2 cellular contexts compared by ENCODE assay signal in the genomic region with DNA sequence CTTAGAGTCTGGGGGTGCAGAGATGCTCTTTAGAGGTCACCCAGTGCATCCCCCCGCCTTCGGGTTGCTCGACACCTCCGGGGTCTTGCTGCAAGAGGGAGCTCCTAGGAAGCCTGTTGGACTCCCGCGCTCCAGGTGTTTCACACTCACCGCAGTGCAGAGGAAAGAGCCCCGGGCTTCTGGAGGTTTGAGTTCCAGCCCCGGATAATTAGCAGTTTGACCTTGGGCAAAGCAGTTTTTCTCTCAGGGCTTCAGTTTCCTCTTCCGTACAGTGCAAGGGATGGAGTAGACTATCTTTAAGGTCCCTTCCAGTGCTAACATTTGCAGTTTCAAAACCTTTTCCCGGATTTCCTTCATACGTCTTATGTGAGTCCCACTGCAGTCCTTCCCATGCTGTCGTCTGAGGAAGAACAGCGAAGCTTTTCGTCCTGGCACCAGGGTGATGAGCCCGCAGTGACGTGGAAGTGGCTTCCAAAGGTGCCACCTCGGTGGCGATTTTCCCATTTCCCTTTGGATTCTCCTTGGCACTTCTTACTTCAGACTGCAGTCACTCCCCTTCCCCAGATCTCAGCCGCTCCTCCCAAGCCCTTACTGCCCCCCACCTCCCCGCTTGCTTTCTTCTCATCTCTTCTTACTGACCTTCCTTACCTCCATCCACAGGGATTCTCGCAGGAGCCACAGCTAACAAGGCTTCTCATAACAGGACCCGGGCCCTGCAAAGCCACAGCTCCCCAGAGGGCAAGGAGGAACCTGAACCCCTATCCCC.
TF ChIP-seq lines count a peak whose summit lies in the region.

No MANE protein-coding gene starts in this region.

TF ChIP-seq in SK-N-SH, 30 proteins besides CTCF, POLR2A, EP300 and RAD21 (continued from another document):
- TF ChIP-seq, protein P1, sequence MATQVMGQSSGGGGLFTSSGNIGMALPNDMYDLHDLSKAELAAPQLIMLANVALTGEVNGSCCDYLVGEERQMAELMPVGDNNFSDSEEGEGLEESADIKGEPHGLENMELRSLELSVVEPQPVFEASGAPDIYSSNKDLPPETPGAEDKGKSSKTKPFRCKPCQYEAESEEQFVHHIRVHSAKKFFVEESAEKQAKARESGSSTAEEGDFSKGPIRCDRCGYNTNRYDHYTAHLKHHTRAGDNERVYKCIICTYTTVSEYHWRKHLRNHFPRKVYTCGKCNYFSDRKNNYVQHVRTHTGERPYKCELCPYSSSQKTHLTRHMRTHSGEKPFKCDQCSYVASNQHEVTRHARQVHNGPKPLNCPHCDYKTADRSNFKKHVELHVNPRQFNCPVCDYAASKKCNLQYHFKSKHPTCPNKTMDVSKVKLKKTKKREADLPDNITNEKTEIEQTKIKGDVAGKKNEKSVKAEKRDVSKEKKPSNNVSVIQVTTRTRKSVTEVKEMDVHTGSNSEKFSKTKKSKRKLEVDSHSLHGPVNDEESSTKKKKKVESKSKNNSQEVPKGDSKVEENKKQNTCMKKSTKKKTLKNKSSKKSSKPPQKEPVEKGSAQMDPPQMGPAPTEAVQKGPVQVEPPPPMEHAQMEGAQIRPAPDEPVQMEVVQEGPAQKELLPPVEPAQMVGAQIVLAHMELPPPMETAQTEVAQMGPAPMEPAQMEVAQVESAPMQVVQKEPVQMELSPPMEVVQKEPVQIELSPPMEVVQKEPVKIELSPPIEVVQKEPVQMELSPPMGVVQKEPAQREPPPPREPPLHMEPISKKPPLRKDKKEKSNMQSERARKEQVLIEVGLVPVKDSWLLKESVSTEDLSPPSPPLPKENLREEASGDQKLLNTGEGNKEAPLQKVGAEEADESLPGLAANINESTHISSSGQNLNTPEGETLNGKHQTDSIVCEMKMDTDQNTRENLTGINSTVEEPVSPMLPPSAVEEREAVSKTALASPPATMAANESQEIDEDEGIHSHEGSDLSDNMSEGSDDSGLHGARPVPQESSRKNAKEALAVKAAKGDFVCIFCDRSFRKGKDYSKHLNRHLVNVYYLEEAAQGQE (IDR thresholded peaks at IDR 0.05; ENCODE audit: low read depth, low read length): no peak
- TF ChIP-seq RFX5 (IDR thresholded peaks at IDR 0.05; ENCODE audit: low read length): no peak
- no peak for TF ChIP-seq ELF1 (IDR thresholded peaks at IDR 0.05)
- TF ChIP-seq, protein P2, sequence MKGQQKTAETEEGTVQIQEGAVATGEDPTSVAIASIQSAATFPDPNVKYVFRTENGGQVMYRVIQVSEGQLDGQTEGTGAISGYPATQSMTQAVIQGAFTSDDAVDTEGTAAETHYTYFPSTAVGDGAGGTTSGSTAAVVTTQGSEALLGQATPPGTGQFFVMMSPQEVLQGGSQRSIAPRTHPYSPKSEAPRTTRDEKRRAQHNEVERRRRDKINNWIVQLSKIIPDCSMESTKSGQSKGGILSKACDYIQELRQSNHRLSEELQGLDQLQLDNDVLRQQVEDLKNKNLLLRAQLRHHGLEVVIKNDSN (IDR thresholded peaks at IDR 0.05; ENCODE audit: borderline replicate concordance, low read depth): no peak
- TF ChIP-seq FOXM1 (IDR thresholded peaks at IDR 0.05; ENCODE audit: low read depth): no peak
- TF ChIP-seq MXI1 (IDR thresholded peaks at IDR 0.05; ENCODE audit: low read depth, low read length): no peak
- no peak for TF ChIP-seq TAF1 (IDR thresholded peaks at IDR 0.05; ENCODE audit: borderline replicate concordance, low read depth, low read length)
- no peak for TF ChIP-seq RCOR1 (IDR thresholded peaks at IDR 0.05; ENCODE audit: low read length)
- TF ChIP-seq, protein P3, sequence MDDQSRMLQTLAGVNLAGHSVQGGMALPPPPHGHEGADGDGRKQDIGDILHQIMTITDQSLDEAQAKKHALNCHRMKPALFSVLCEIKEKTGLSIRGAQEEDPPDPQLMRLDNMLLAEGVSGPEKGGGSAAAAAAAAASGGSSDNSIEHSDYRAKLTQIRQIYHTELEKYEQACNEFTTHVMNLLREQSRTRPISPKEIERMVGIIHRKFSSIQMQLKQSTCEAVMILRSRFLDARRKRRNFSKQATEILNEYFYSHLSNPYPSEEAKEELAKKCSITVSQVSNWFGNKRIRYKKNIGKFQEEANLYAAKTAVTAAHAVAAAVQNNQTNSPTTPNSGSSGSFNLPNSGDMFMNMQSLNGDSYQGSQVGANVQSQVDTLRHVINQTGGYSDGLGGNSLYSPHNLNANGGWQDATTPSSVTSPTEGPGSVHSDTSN (IDR thresholded peaks at IDR 0.05): no peak
- TF ChIP-seq FOXJ3 (CRISPR knock-in tag; IDR thresholded peaks at IDR 0.05): no peak
- TF ChIP-seq, protein P4, sequence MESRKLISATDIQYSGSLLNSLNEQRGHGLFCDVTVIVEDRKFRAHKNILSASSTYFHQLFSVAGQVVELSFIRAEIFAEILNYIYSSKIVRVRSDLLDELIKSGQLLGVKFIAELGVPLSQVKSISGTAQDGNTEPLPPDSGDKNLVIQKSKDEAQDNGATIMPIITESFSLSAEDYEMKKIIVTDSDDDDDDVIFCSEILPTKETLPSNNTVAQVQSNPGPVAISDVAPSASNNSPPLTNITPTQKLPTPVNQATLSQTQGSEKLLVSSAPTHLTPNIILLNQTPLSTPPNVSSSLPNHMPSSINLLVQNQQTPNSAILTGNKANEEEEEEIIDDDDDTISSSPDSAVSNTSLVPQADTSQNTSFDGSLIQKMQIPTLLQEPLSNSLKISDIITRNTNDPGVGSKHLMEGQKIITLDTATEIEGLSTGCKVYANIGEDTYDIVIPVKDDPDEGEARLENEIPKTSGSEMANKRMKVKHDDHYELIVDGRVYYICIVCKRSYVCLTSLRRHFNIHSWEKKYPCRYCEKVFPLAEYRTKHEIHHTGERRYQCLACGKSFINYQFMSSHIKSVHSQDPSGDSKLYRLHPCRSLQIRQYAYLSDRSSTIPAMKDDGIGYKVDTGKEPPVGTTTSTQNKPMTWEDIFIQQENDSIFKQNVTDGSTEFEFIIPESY (IDR thresholded peaks at IDR 0.05; ENCODE audit: borderline replicate concordance, low read depth): no peak
- TF ChIP-seq FOSL2 (IDR thresholded peaks at IDR 0.05; ENCODE audit: borderline replicate concordance, low read depth): no peak
- no peak for TF ChIP-seq NFIC (IDR thresholded peaks at IDR 0.05; ENCODE audit: borderline replicate concordance)
- TF ChIP-seq GABPA (IDR thresholded peaks at IDR 0.05; ENCODE audit: low read depth): no peak
- TF ChIP-seq TCF12 (IDR thresholded peaks at IDR 0.05): no peak
- TF ChIP-seq MEF2A (IDR thresholded peaks at IDR 0.05; ENCODE audit: borderline replicate concordance, low read depth): no peak
- TF ChIP-seq POLR2AphosphoS5 (IDR thresholded peaks at IDR 0.05; ENCODE audit: low read depth, low read length): no peak

TF ChIP-seq in SK-N-SH treated with all-trans-retinoic acid at 6 μM for 48 hours, 23 proteins besides CTCF, POLR2A, EP300 and RAD21 (continued from another document):
- TF ChIP-seq, protein P5, sequence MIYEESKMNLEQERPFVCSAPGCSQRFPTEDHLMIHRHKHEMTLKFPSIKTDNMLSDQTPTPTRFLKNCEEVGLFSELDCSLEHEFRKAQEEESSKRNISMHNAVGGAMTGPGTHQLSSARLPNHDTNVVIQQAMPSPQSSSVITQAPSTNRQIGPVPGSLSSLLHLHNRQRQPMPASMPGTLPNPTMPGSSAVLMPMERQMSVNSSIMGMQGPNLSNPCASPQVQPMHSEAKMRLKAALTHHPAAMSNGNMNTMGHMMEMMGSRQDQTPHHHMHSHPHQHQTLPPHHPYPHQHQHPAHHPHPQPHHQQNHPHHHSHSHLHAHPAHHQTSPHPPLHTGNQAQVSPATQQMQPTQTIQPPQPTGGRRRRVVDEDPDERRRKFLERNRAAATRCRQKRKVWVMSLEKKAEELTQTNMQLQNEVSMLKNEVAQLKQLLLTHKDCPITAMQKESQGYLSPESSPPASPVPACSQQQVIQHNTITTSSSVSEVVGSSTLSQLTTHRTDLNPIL (CRISPR knock-in tag; IDR thresholded peaks at IDR 0.05; ENCODE audit: low read depth): no peak
- TF ChIP-seq ZFP3 (CRISPR knock-in tag; IDR thresholded peaks at IDR 0.05) (no peak), ZFP30 (CRISPR knock-in tag; IDR thresholded peaks at IDR 0.05) (no peak), ESRRG (CRISPR knock-in tag; IDR thresholded peaks at IDR 0.05) (no peak), ZNF565 (CRISPR knock-in tag; conservative IDR thresholded peaks at IDR 0.05; ENCODE audit: low read depth) (no peak), TOX (CRISPR knock-in tag; IDR thresholded peaks at IDR 0.05; ENCODE audit: borderline replicate concordance) (no peak), ARNTL (CRISPR knock-in tag; IDR thresholded peaks at IDR 0.05; ENCODE audit: borderline replicate concordance, low read depth) (no peak)
- TF ChIP-seq, protein P6, sequence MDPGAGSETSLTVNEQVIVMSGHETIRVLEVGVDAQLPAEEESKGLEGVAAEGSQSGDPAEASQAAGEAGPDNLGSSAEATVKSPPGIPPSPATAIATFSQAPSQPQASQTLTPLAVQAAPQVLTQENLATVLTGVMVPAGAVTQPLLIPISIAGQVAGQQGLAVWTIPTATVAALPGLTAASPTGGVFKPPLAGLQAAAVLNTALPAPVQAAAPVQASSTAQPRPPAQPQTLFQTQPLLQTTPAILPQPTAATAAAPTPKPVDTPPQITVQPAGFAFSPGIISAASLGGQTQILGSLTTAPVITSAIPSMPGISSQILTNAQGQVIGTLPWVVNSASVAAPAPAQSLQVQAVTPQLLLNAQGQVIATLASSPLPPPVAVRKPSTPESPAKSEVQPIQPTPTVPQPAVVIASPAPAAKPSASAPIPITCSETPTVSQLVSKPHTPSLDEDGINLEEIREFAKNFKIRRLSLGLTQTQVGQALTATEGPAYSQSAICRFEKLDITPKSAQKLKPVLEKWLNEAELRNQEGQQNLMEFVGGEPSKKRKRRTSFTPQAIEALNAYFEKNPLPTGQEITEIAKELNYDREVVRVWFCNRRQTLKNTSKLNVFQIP (CRISPR knock-in tag; IDR thresholded peaks at IDR 0.05; ENCODE audit: borderline replicate concordance, low read depth): no peak
- TF ChIP-seq, protein P7, sequence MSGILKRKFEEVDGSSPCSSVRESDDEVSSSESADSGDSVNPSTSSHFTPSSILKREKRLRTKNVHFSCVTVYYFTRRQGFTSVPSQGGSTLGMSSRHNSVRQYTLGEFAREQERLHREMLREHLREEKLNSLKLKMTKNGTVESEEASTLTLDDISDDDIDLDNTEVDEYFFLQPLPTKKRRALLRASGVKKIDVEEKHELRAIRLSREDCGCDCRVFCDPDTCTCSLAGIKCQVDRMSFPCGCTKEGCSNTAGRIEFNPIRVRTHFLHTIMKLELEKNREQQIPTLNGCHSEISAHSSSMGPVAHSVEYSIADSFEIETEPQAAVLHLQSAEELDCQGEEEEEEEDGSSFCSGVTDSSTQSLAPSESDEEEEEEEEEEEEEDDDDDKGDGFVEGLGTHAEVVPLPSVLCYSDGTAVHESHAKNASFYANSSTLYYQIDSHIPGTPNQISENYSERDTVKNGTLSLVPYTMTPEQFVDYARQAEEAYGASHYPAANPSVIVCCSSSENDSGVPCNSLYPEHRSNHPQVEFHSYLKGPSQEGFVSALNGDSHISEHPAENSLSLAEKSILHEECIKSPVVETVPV (CRISPR knock-in tag; IDR thresholded peaks at IDR 0.05): no peak
- TF ChIP-seq, protein P8, sequence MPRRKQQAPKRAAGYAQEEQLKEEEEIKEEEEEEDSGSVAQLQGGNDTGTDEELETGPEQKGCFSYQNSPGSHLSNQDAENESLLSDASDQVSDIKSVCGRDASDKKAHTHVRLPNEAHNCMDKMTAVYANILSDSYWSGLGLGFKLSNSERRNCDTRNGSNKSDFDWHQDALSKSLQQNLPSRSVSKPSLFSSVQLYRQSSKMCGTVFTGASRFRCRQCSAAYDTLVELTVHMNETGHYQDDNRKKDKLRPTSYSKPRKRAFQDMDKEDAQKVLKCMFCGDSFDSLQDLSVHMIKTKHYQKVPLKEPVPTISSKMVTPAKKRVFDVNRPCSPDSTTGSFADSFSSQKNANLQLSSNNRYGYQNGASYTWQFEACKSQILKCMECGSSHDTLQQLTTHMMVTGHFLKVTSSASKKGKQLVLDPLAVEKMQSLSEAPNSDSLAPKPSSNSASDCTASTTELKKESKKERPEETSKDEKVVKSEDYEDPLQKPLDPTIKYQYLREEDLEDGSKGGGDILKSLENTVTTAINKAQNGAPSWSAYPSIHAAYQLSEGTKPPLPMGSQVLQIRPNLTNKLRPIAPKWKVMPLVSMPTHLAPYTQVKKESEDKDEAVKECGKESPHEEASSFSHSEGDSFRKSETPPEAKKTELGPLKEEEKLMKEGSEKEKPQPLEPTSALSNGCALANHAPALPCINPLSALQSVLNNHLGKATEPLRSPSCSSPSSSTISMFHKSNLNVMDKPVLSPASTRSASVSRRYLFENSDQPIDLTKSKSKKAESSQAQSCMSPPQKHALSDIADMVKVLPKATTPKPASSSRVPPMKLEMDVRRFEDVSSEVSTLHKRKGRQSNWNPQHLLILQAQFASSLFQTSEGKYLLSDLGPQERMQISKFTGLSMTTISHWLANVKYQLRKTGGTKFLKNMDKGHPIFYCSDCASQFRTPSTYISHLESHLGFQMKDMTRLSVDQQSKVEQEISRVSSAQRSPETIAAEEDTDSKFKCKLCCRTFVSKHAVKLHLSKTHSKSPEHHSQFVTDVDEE (CRISPR knock-in tag; IDR thresholded peaks at IDR 0.05): no peak
